ENCODE assay signal across 9 cellular contexts in the genomic region with DNA sequence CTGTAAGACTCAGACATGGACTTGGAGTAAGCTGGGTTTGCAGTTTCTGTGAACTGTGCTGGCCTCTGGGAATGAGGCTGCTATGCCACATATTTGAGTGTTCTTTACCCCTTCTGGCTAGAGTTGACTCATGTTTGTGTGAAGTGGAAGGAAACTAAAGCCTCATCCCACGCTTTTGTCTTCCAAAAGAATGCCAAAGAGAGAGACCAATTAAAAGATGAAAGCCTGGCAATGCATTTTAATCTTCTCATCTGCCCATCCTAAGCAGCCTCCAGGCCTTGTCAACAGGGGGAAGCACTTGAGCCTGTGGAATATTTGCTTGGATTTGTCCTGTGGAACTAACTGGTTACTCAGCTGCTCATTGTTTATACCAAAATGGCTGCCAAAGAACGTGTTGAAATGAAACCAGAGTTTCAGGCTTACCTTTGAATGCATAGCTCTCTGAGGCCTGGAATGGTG. TPM values are rescaled to one million over a fixed set of nuclear protein-coding genes. Genes with fewer than 3 reads are reported as not detected.
DNase-seq lines count a peak whose midpoint lies in the region; ATAC-seq and TF ChIP-seq lines count a peak whose summit lies in the region.
"Had no signal": no experiment of that assay in that cellular context is flagged by ENCODE, and none has a peak within 500 bp of the region (broad histone marks: within the 10 kb centered on the region; RNA-seq: fewer than 3 reads in every experiment).

No MANE protein-coding gene starts in this region.

- peak; percentile 50 for TF ChIP-seq CTCF in osteoblast (IDR thresholded peaks at IDR 0.05; ENCODE audit: extremely low read depth, low read depth, low read length)

- DNase-seq in NCI-H1694 (lab: John Stamatoyannopoulos, UW) (peak; percentile 8), NCI-H1694 treated with DMSO at 0.1 percent for 48 hours (lab: John Stamatoyannopoulos, UW) (no peak), NCI-H146 (lab: John Stamatoyannopoulos, UW) (peak; percentile 80), dedifferentiated amniotic fluid mesenchymal stem cell (ENCODE audit: extremely low spot score) (peak; percentile 83), osteoblast (ENCODE audit: insufficient read length, low spot score, missing footprints) (no peak), Karpas-422 (no peak)

- no peak overlapping the region for H3K9ac ChIP-seq in Karpas-422 (ENCODE audit: low read length)
- H3K9ac ChIP-seq: BLaER1 had no signal

- H3K4me2 ChIP-seq in osteoblast (ENCODE audit: insufficient read depth, low read length), result peak overlapping the region; percentile 63
- no peak overlapping the region for H3K4me2 ChIP-seq in Karpas-422 (ENCODE audit: low read depth, low read length, poor library complexity, severe bottlenecking)
- H3K4me2 ChIP-seq: BLaER1 had no signal

- H2AFZ ChIP-seq in osteoblast (ENCODE audit: low read length) (no peak overlapping the region), Karpas-422 (ENCODE audit: low read length) (no peak overlapping the region)

- H3K9me2 ChIP-seq in Karpas-422 (replicated peaks; ENCODE audit: insufficient read depth, low read length), result no peaks in the 10 kb centered on the region

- ATAC-seq in GM19397 (IDR thresholded peaks at IDR 0.05; ENCODE audit: unreplicated experiment) (no peak), HG02678 (IDR thresholded peaks at IDR 0.05; ENCODE audit: unreplicated experiment) (no peak)

- H3K27me3 ChIP-seq in osteoblast (ENCODE audit: insufficient read depth, low read length) (no peaks in the 10 kb centered on the region), Karpas-422 (ENCODE audit: low read length) (no peaks in the 10 kb centered on the region)
- H3K27me3 ChIP-seq: BLaER1 had no signal

- H4K20me1 ChIP-seq in osteoblast (ENCODE audit: insufficient read depth, low read length), result peaks cover 95% of the 10 kb centered on the region
- H4K20me1 ChIP-seq in Karpas-422 (ENCODE audit: insufficient read depth, low read depth, low read length), result no peaks in the 10 kb centered on the region
- H4K20me1 ChIP-seq: BLaER1 had no signal

- H3K9me3 ChIP-seq in osteoblast (ENCODE audit: low read depth, low read length) (no peaks in the 10 kb centered on the region), Karpas-422 (ENCODE audit: low read length) (no peaks in the 10 kb centered on the region)
- H3K9me3 ChIP-seq: BLaER1 had no signal

- H3K79me2 ChIP-seq in osteoblast (ENCODE audit: insufficient read depth, low read length), result peaks cover 100% of the 10 kb centered on the region
- peaks cover 4% of the 10 kb centered on the region; the same call in 1 of the 2 replicates for H3K79me2 ChIP-seq in Karpas-422 (ENCODE audit: low read length)

- H3K4me1 ChIP-seq in osteoblast (ENCODE audit: insufficient read depth, low read length), result peaks cover 83% of the 10 kb centered on the region
- no peaks in the 10 kb centered on the region for H3K4me1 ChIP-seq in Karpas-422 (ENCODE audit: low read length)
- H3K4me1 ChIP-seq: BLaER1 had no signal

- peaks cover 32% of the 10 kb centered on the region for H3K36me3 ChIP-seq in osteoblast (ENCODE audit: insufficient read depth, low read length)
- no peaks in the 10 kb centered on the region for H3K36me3 ChIP-seq in Karpas-422 (ENCODE audit: insufficient read depth, low read length)
- H3K36me3 ChIP-seq: BLaER1 had no signal

- H3K4me3 ChIP-seq in osteoblast (ENCODE audit: insufficient read depth, low read length), result peak overlapping the region; percentile 25
- H3K4me3 ChIP-seq in Karpas-422 (ENCODE audit: low read length), result no peak overlapping the region
- H3K4me3 ChIP-seq: BLaER1 had no signal

- peak overlapping the region; percentile 74 for H3K27ac ChIP-seq in osteoblast (ENCODE audit: low read depth, low read length)
- H3K27ac ChIP-seq in Karpas-422 (ENCODE audit: low read length), result no peak overlapping the region
- H3K27ac ChIP-seq: BLaER1 had no signal

RNA-seq across cellular contexts. Expression of gene LMO7, which starts 49.1 kb away (rescaled TPM):
- total RNA-seq in osteoblast, result 465 and 536 TPM in 2 replicates
- 31.9 and 40.0 TPM in 2 replicates for total RNA-seq in Karpas-422 (2014; rRNA removed; shearing (Covaris generic); ENCODE audit: low replicate concordance)

Comparison
In these comparisons a context has a peak if more than half of its experiments do, and no peak if none do; other contexts are left out.
1. DNase-seq: peak in NCI-H1694 (single experiment), NCI-H146 (single experiment) and dedifferentiated amniotic fluid mesenchymal stem cell (single experiment); none in NCI-H1694 treated with DMSO at 0.1 percent for 48 hours (single experiment), osteoblast (single experiment) and Karpas-422 (single experiment).
2. RNA of gene LMO7, which starts 49.1 kb away (total RNA-seq): 465 to 536 TPM in osteoblast; 31.9 to 40.0 TPM in Karpas-422; every median in the first group is over 10 times any median in the second.